Comparison of ENCODE assay signal across 1 cellular context in genomic region chr11:124440608-124441007, GRCh38.
TF ChIP-seq lines count a peak whose summit lies in the region.

No MANE protein-coding gene starts in this region.

TF ChIP-seq in IMR-90, 13 proteins besides CTCF, POLR2A, EP300 and RAD21 (continued from another document):
- no peak for TF ChIP-seq USF2 (IDR thresholded peaks at IDR 0.05; ENCODE audit: low read depth, low read length)
- TF ChIP-seq CHD1 (IDR thresholded peaks at IDR 0.05; ENCODE audit: low read depth, low read length), result no peak
- no peak for TF ChIP-seq RCOR1 (IDR thresholded peaks at IDR 0.05; ENCODE audit: insufficient replicate concordance, low read length)
- TF ChIP-seq ELK1 (IDR thresholded peaks at IDR 0.05; ENCODE audit: borderline replicate concordance, low read depth, low read length), result no peak
- no peak for TF ChIP-seq BHLHE40 (IDR thresholded peaks at IDR 0.05; ENCODE audit: low read depth, low read length)
TF ChIP-seq in IMR-90: peak in this region for 0.
